ENCODE assay signal across 9 cellular contexts in the genomic region with DNA sequence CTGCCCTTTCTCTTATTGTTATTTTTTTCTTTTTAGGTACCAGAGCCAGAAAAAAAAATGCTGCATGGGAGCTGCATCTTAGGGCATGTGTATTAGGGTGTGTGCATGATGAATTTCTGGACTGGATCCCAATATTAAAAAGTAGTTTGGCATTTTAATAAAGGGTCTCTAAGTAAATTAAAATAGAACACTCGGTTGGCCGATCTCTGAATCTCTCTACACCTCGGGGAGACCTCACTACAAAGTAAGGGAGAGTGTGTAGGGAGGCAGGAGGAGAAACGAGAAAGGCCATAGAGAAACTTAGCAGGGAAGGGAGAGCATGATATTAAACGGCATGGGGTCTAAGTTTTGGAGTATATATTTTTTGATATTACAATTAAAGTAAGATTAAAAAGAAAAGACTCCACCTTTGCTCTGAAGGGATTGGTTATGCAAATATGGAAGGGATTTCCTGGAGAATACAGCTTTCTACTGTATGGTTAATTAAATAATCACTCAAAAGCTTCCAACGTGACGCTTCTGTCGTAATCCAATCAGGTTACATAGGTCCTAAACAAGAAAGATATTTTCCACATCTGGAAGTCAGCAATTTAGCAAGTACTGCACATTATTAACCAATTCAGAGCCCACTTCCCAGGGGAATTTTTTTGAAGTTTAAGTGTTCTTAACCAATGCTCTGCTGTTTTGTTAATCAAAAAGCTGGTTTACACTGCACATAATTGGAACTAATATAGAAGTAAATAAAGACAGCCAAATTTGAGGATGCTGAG. TPM values are rescaled to one million over a fixed set of nuclear protein-coding genes. Genes with fewer than 3 reads are reported as not detected.
DNase-seq lines count a peak whose midpoint lies in the region; ATAC-seq and TF ChIP-seq lines count a peak whose summit lies in the region.
"Had no signal": no experiment of that assay in that cellular context is flagged by ENCODE, and none has a peak within 500 bp of the region (broad histone marks: within the 10 kb centered on the region; RNA-seq: fewer than 3 reads in every experiment).

No MANE protein-coding gene starts in this region.

- TF ChIP-seq POLR2A in thyroid gland (IDR thresholded peaks at IDR 0.05): no peak

- no peaks in the 10 kb centered on the region for H3K9me3 ChIP-seq in thyroid gland

- WGBS in thyroid gland, 2 donors: 38 to 39% methylated on average over 8 of the region's 8 CpGs

- H3K4me3 ChIP-seq in thyroid gland (replicated peaks in 1 of 3): no peak overlapping the region

- H3K27ac ChIP-seq in thyroid gland: peak overlapping the region; percentile 20 to 80 (median 79)
- H3K27ac ChIP-seq: 22Rv1 had no signal

- peak; percentile 13 for ATAC-seq in left lobe of liver
- no peak for ATAC-seq in HG02571 (IDR thresholded peaks at IDR 0.05; ENCODE audit: unreplicated experiment)
- ATAC-seq in HG03342 (IDR thresholded peaks at IDR 0.05; ENCODE audit: unreplicated experiment): no peak

- DNase-seq in DMS 273 (lab: John Stamatoyannopoulos, UW; ENCODE audit: unreplicated experiment) (peak; percentile 52), DMS 273 treated with DMSO at 0.1 percent for 48 hours (lab: John Stamatoyannopoulos, UW) (no peak), brain pericyte (ENCODE audit: low read depth, low spot score) (peak; percentile 55), left lobe of liver (ENCODE audit: low spot score) (no peak), thyroid gland (no peak)
- no peak for DNase-seq in activated CD4-positive, alpha-beta T cell treated with anti-CD3 and anti-CD28 coated beads, Interleukin-2, amount 50 U/mL, for 4 hours

- peaks cover 11% of the 10 kb centered on the region for H3K27me3 ChIP-seq in thyroid gland

- intact Hi-C loops in thyroid gland (cut with DNase I): no loop called here

- H3K36me3 ChIP-seq in thyroid gland: no peaks in the 10 kb centered on the region

- TF ChIP-seq CTCF in thyroid gland (IDR thresholded peaks at IDR 0.05): no peak

- H3K4me1 ChIP-seq in thyroid gland: peaks cover 8 to 23% of the 10 kb centered on the region in 2 donors

RNA-seq across cellular contexts. Expression of a gene that starts 1.0 kb away (rescaled TPM):
- total RNA-seq in left lobe of liver: 19.3 TPM
- 10 to 100 TPM; 21.7 to 52.1 (median 37.9) TPM for total RNA-seq in thyroid gland

Comparison
In these comparisons a context has a peak if more than half of its experiments do, and no peak if none do; other contexts are left out.
1. DNase-seq: peak in DMS 273 (single experiment) and brain pericyte (single experiment); none in DMS 273 treated with DMSO at 0.1 percent for 48 hours (single experiment), left lobe of liver (single experiment), thyroid gland (0 of 2) and activated CD4-positive, alpha-beta T cell treated with anti-CD3 and anti-CD28 coated beads, Interleukin-2, amount 50 U/mL, for 4 hours (0 of 2).